Comparison of ENCODE assay signal across 20 cellular contexts in the genomic region with DNA sequence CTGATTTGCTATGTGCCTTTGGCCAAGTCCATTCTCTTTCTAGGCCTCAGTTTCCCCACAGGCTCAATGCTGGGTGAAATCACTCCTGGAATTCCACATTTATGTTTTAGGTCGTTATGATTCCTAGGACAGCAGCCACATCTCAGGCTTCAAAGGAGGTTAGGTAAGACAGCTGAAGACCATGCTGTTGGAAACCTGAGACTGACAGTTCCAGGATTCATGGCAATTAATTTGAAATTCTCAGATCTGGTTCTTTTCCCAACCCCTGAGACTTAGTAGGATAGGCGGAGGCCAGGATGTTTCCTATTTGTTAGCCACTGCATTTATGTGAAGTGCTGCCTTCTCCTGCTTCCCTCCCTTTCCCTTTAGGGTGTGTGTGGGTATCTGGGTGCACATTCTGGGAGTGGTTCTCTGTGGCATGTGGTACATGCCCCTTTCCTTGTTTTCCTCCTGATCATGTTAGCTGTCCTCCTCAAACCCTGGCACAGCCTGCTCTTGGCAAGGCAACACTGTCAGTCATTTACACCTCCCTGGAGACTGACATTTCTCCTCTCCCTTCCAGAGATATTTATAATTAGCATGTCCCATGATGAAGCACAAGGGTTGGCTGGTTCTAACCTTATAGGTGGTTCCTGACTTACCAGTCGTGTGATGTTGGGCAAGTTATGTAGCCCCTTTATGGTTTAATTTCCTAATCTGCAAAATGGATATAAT.
A peak's percentile ranks its signal among the peaks of the same experiment; 100 is the strongest.
DNase-seq lines count a peak whose midpoint lies in the region; TF ChIP-seq lines count a peak whose summit lies in the region.
"Had no signal": no experiment of that assay in that cellular context is flagged by ENCODE, and none has a peak within 500 bp of the region (broad histone marks: within the 10 kb centered on the region; RNA-seq: fewer than 3 reads in every experiment).

No MANE protein-coding gene starts in this region.

- intact Hi-C loops in esophagus muscularis mucosa (cut with DNase I), result no loop called here

- peaks cover 6% of the 10 kb centered on the region for H3K9me3 Mint-ChIP-seq in neural crest cell

- H3K27me3 Mint-ChIP-seq in neural crest cell (ENCODE audit: low read depth), result no peaks in the 10 kb centered on the region
- H3K27me3 Mint-ChIP-seq: CD4-positive, alpha-beta T cell; CD8-positive, alpha-beta memory T cell had no signal

- H3K4me1 Mint-ChIP-seq in neural crest cell, result peaks cover 24% of the 10 kb centered on the region
- H3K4me1 Mint-ChIP-seq: CD14-positive monocyte; CD8-positive, alpha-beta memory T cell had no signal

- no peaks in the 10 kb centered on the region for H3K9me3 ChIP-seq in esophagus muscularis mucosa
- H3K9me3 ChIP-seq: A549, BE2C had no signal

- TF ChIP-seq CTCF in coronary artery (IDR thresholded peaks at IDR 0.05) (no peak), neural crest cell (conservative IDR thresholded peaks at IDR 0.05) (no peak), esophagus muscularis mucosa (IDR thresholded peaks at IDR 0.05) (no peak)

- DNase-seq in NCI-H1694 (lab: John Stamatoyannopoulos, UW) (peak; percentile 8), NCI-H1694 treated with DMSO at 0.1 percent for 48 hours (lab: John Stamatoyannopoulos, UW) (no peak), coronary artery (ENCODE audit: low spot score) (peak; percentile 5), left kidney (ENCODE audit: low read depth, low spot score) (peak; percentile 91), neural crest cell (ENCODE audit: low read depth, low spot score) (no peak), esophagus muscularis mucosa (ENCODE audit: extremely low spot score) (no peak), NK-92 (lab: John Stamatoyannopoulos, UW; ENCODE audit: unreplicated experiment) (no peak)
- DNase-seq: 8988T; ACHN; AML-193; BE2C; CD4-positive, alpha-beta T cell; CD8-positive, alpha-beta memory T cell; DMS153; DND-41; GM23248; H9 had no signal

- no peak for TF ChIP-seq EP300 in esophagus muscularis mucosa (IDR thresholded peaks at IDR 0.05)

- no peaks in the 10 kb centered on the region for H3K4me1 ChIP-seq in esophagus muscularis mucosa
- H3K4me1 ChIP-seq: BE2C; BLaER1 treated with 17β-estradiol and CSF1 and Interleukin-3, amounts not matched to agents 10 nM and 100 nM had no signal

- H3K27me3 ChIP-seq in esophagus muscularis mucosa, result peaks cover 0 to 44% (median 0%) of the 10 kb centered on the region in 4 donors
- H3K27me3 ChIP-seq: BE2C; BLaER1 treated with 17β-estradiol and CSF1 and Interleukin-3, amounts not matched to agents 10 nM and 100 nM had no signal

- no peak for TF ChIP-seq POLR2A in esophagus muscularis mucosa (IDR thresholded peaks at IDR 0.05; ENCODE audit: low read depth)

- H3K4me3 Mint-ChIP-seq in neural crest cell, result no peak overlapping the region
- H3K4me3 Mint-ChIP-seq: CD4-positive, alpha-beta T cell; CD8-positive, alpha-beta memory T cell; H9 had no signal

- H3K36me3 Mint-ChIP-seq in neural crest cell (ENCODE audit: low read depth), result no peaks in the 10 kb centered on the region
- H3K36me3 Mint-ChIP-seq: CD14-positive monocyte; CD8-positive, alpha-beta memory T cell had no signal

- H3K27ac Mint-ChIP-seq in neural crest cell (ENCODE audit: unreplicated experiment), result peak overlapping the region; percentile 10
- H3K27ac Mint-ChIP-seq: CD14-positive monocyte; CD4-positive, alpha-beta T cell; CD8-positive, alpha-beta memory T cell; H9 had no signal

- H3K36me3 ChIP-seq in esophagus muscularis mucosa, result no peaks in the 10 kb centered on the region
- H3K36me3 ChIP-seq: BE2C; BLaER1 treated with 17β-estradiol and CSF1 and Interleukin-3, amounts not matched to agents 10 nM and 100 nM had no signal

- 65% methylated on average over 3 of the region's 3 CpGs for WGBS in esophagus muscularis mucosa

- H3K27ac ChIP-seq in coronary artery (no peak overlapping the region), esophagus muscularis mucosa (replicated peaks in 1 of 4) (no peak overlapping the region)
- H3K27ac ChIP-seq: A549; BLaER1 treated with 17β-estradiol and CSF1 and Interleukin-3, amounts not matched to agents 10 nM and 100 nM; GM23248 had no signal

- H3K4me3 ChIP-seq in coronary artery (no peak overlapping the region), esophagus muscularis mucosa (no peak overlapping the region)
- H3K4me3 ChIP-seq: A549; BLaER1 treated with 17β-estradiol and CSF1 and Interleukin-3, amounts not matched to agents 10 nM and 100 nM; GM23248 had no signal

Comparison
In these comparisons a context has a peak if more than half of its experiments do, and no peak if none do; other contexts are left out.
1. DNase-seq: peak in NCI-H1694 (single experiment), coronary artery (single experiment) and left kidney (single experiment); none in NCI-H1694 treated with DMSO at 0.1 percent for 48 hours (single experiment), neural crest cell (single experiment), esophagus muscularis mucosa (single experiment) and NK-92 (single experiment).